In the genomic region with DNA sequence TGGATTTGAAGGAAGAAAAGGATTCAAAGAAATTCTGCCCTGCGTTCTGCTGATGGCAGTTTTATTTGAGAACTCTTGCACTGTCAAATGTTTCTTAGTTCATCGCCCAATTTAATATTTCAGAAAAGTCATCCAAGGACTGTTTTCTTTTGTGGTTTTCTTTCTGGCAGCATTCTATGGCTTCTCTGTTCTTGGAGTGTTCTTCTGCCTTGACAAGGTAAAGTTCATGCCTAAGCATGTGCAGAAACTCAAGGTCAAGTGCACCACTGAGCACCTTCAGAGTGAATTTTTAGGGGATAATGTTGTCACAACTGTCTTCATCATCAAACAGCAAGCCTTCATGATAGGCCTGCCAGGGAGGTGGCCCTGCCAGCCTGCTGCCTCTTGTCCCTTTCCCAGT, we compare ENCODE assay signal across 22 cellular contexts.
"Had no signal": no experiment of that assay in that cellular context is flagged by ENCODE, and none has a peak within 500 bp of the region (broad histone marks: within the 10 kb centered on the region; RNA-seq: fewer than 3 reads in every experiment).

No MANE protein-coding gene starts in this region.

- H3K27ac Mint-ChIP-seq: memory B cell; nephron; stimulated activated naive B cell treated with anti-CD40 and anti-IgM and Interleukin-4, amounts not matched to agents 10 μg/mL and 1 μg/mL and 100 μg/mL, for 72 hours; stimulated activated naive CD8-positive, alpha-beta T cell treated with anti-CD3 and anti-CD28 coated beads, Interleukin-15, amount 100 ng/mL, for 72 hours had no signal

- H3K27me3 ChIP-seq: foreskin keratinocyte, hepatocyte, sigmoid colon had no signal

- H3K36me3 ChIP-seq: left ventricle myocardium inferior, lower lobe of right lung, sigmoid colon had no signal

- DNase-seq: effector CD4-positive, alpha-beta T cell; foreskin keratinocyte; head of caudate nucleus; kidney; left cardiac atrium; left ventricle myocardium inferior; lower lobe of right lung; midbrain; occipital lobe; sigmoid colon; stimulated activated CD4-positive, alpha-beta T cell treated with anti-CD3 and anti-CD28 coated beads, Interleukin-2, amount 100 ng/mL, for 24 hours; stimulated activated CD4-positive, alpha-beta T cell treated with anti-CD3 and anti-CD28 coated beads, Interleukin-4, amount 100 ng/mL, for 4 hours; stimulated activated naive B cell treated with anti-CD40 and anti-IgM and Interleukin-4, amounts not matched to agents 10 μg/mL and 1 μg/mL and 100 μg/mL, for 72 hours; stimulated activated naive CD8-positive, alpha-beta T cell treated with anti-CD3 and anti-CD28 coated beads, Interleukin-15, amount 100 ng/mL, for 72 hours; substantia nigra; trophoblast cell had no signal

- H3K79me2 ChIP-seq: hepatocyte, parathyroid adenoma had no signal

- H3K4me3 Mint-ChIP-seq: memory B cell; nephron; stimulated activated naive B cell treated with anti-CD40 and anti-IgM and Interleukin-4, amounts not matched to agents 10 μg/mL and 1 μg/mL and 100 μg/mL, for 72 hours; stimulated activated naive CD8-positive, alpha-beta T cell treated with anti-CD3 and anti-CD28 coated beads, Interleukin-15, amount 100 ng/mL, for 72 hours had no signal

- H3K27me3 Mint-ChIP-seq: memory B cell; stimulated activated naive B cell treated with anti-CD40 and anti-IgM and Interleukin-4, amounts not matched to agents 10 μg/mL and 1 μg/mL and 100 μg/mL, for 72 hours; stimulated activated naive CD8-positive, alpha-beta T cell treated with anti-CD3 and anti-CD28 coated beads, Interleukin-15, amount 100 ng/mL, for 72 hours had no signal

- H3K4me2 ChIP-seq: hepatocyte had no signal

- H3K9ac ChIP-seq: parathyroid adenoma had no signal

- ATAC-seq: foreskin keratinocyte; left cardiac atrium; lower lobe of right lung; stimulated activated naive B cell treated with anti-CD40 and anti-IgM and Interleukin-4, amounts not matched to agents 10 μg/mL and 1 μg/mL and 100 μg/mL, for 72 hours; stimulated activated naive CD8-positive, alpha-beta T cell treated with anti-CD3 and anti-CD28 coated beads, Interleukin-15, amount 100 ng/mL, for 72 hours had no signal

- H3K9me3 Mint-ChIP-seq: memory B cell; nephron; stimulated activated naive B cell treated with anti-CD40 and anti-IgM and Interleukin-4, amounts not matched to agents 10 μg/mL and 1 μg/mL and 100 μg/mL, for 72 hours; stimulated activated naive CD8-positive, alpha-beta T cell treated with anti-CD3 and anti-CD28 coated beads, Interleukin-15, amount 100 ng/mL, for 72 hours had no signal

- H3K4me3 ChIP-seq: coronary artery, hepatocyte, left ventricle myocardium inferior, lower lobe of right lung, sigmoid colon, skin epidermis had no signal

- H3K4me1 Mint-ChIP-seq: memory B cell; nephron; stimulated activated naive CD8-positive, alpha-beta T cell treated with anti-CD3 and anti-CD28 coated beads, Interleukin-15, amount 100 ng/mL, for 72 hours had no signal

- H3K4me1 ChIP-seq: foreskin keratinocyte, lower lobe of right lung had no signal

- H3K9me3 ChIP-seq: left ventricle myocardium inferior, lower lobe of right lung, sigmoid colon had no signal

- H3K27ac ChIP-seq: coronary artery, foreskin keratinocyte, hepatocyte, left ventricle myocardium inferior, lower lobe of right lung, parathyroid adenoma, skin epidermis had no signal

- H3K36me3 Mint-ChIP-seq: memory B cell; stimulated activated naive B cell treated with anti-CD40 and anti-IgM and Interleukin-4, amounts not matched to agents 10 μg/mL and 1 μg/mL and 100 μg/mL, for 72 hours had no signal

- H2AFZ ChIP-seq: hepatocyte, parathyroid adenoma had no signal
